ENCODE assay signal across 13 cellular contexts in the genomic region with DNA sequence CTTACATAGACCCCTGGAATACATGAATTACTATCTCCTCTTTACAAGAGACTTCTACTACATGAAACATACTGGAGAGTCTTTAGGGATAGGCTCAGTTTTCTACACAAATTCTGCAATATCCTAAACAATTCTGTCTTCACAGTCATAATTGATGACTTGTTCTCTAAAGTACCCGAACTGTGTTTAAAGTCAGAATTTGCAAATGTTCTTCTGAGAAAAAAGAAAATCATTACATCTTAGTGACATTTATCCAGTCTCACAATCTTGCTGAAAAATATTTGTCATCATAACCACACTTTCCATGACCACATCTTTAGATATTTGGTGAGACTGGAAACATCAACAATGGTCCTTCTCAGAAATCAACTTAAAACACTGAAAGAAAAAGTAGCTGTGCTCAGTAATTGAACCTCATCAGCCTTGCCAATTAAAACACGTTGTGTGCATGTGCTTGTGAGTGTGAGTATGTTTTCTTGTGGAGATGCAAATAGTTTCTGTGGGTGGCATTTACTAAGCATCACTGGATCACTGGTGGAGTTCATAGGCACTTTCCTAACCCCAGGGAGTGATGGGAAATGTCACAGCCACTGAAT.
"Had no signal": no experiment of that assay in that cellular context is flagged by ENCODE, and none has a peak within 500 bp of the region (broad histone marks: within the 10 kb centered on the region; RNA-seq: fewer than 3 reads in every experiment).

No MANE protein-coding gene starts in this region.

- H3K4me1 ChIP-seq: ascending aorta, testis, upper lobe of right lung had no signal

- H3K27ac ChIP-seq: ascending aorta, testis, upper lobe of right lung had no signal

- H3K36me3 Mint-ChIP-seq: natural killer cell treated with Interleukin-12 subunit alpha and Interleukin-12 subunit beta and Interleukin-15 and Interleukin-18, amount 100 ng/mL, for 72 hours had no signal

- H3K4me3 ChIP-seq: ascending aorta, testis, upper lobe of right lung had no signal

- H3K9me3 ChIP-seq: ascending aorta, testis, upper lobe of right lung had no signal

- H3K4me3 Mint-ChIP-seq: dendritic cell treated with granulocyte-macrophage colony-stimulating factor and Interleukin-4, amounts not matched to agents 40 ng/mL and 50 ng/mL, for 4 days; natural killer cell treated with Interleukin-12 subunit alpha and Interleukin-12 subunit beta and Interleukin-15 and Interleukin-18, amount 100 ng/mL, for 72 hours had no signal

- H3K36me3 ChIP-seq: ascending aorta, upper lobe of right lung had no signal

- H3K27me3 ChIP-seq: ascending aorta, testis had no signal

- H3K27ac Mint-ChIP-seq: dendritic cell treated with granulocyte-macrophage colony-stimulating factor and Interleukin-4, amounts not matched to agents 40 ng/mL and 50 ng/mL, for 4 days; natural killer cell treated with Interleukin-12 subunit alpha and Interleukin-12 subunit beta and Interleukin-15 and Interleukin-18, amount 100 ng/mL, for 72 hours had no signal

- H3K27me3 Mint-ChIP-seq: dendritic cell treated with granulocyte-macrophage colony-stimulating factor and Interleukin-4, amounts not matched to agents 40 ng/mL and 50 ng/mL, for 4 days had no signal

- DNase-seq: effector memory CD4-positive, alpha-beta T cell; foreskin fibroblast; mesenchymal stem cell; stimulated activated CD4-positive, alpha-beta T cell treated with anti-CD3 and anti-CD28 coated beads, Interleukin-2, amount 100 ng/mL, for 48 hours; stimulated activated naive CD4-positive, alpha-beta T cell; SW 1271; T-helper 9 cell; testis; upper lobe of right lung had no signal

- ATAC-seq: natural killer cell treated with Interleukin-12 subunit alpha and Interleukin-12 subunit beta and Interleukin-15 and Interleukin-18, amount 100 ng/mL, for 72 hours; upper lobe of right lung had no signal

- H3K9me3 Mint-ChIP-seq: dendritic cell treated with granulocyte-macrophage colony-stimulating factor and Interleukin-4, amounts not matched to agents 40 ng/mL and 50 ng/mL, for 4 days; natural killer cell treated with Interleukin-12 subunit alpha and Interleukin-12 subunit beta and Interleukin-15 and Interleukin-18, amount 100 ng/mL, for 72 hours had no signal

- FAIRE-seq: bronchial epithelial cell had no signal
